In genomic region chr22:25508161-25508560, GRCh38 we compare ENCODE assay signal across 24 cellular contexts.
"Had no signal": no experiment of that assay in that cellular context is flagged by ENCODE, and none has a peak within 500 bp of the region (broad histone marks: within the 10 kb centered on the region; RNA-seq: fewer than 3 reads in every experiment).

No MANE protein-coding gene starts in this region.

- ATAC-seq: naive thymus-derived CD8-positive, alpha-beta T cell; pancreas; right cardiac atrium; sciatic nerve; stimulated activated effector memory CD8-positive, alpha-beta T cell treated with anti-CD3 and anti-CD28 coated beads, Interleukin-12 subunit alpha, Interleukin-12 subunit beta, amount 100 ng/mL, for 72 hours; upper lobe of right lung had no signal

- H3K36me3 Mint-ChIP-seq: stimulated activated effector memory CD8-positive, alpha-beta T cell treated with anti-CD3 and anti-CD28 coated beads, Interleukin-12 subunit alpha, Interleukin-12 subunit beta, amount 100 ng/mL, for 72 hours had no signal

- H3K79me2 ChIP-seq: hepatocyte had no signal

- H3K27me3 ChIP-seq: hepatocyte, pancreas, suprapubic skin, tibial artery, upper lobe of right lung had no signal

- H3K4me1 ChIP-seq: left ventricle myocardium inferior, pancreas, prostate gland, suprapubic skin, tibial artery, upper lobe of right lung had no signal

- H3K27ac ChIP-seq: hepatocyte, left ventricle myocardium inferior, pancreas, prostate gland, skin epidermis, suprapubic skin, thoracic aorta, tibial artery, upper lobe of right lung had no signal

- H2AFZ ChIP-seq: hepatocyte had no signal

- H3K4me3 Mint-ChIP-seq: naive thymus-derived CD8-positive, alpha-beta T cell; nephron; neural crest cell; stimulated activated effector memory CD8-positive, alpha-beta T cell treated with anti-CD3 and anti-CD28 coated beads, Interleukin-12 subunit alpha, Interleukin-12 subunit beta, amount 100 ng/mL, for 72 hours; stimulated activated naive CD8-positive, alpha-beta T cell treated with anti-CD3 and anti-CD28 coated beads, Interleukin-15, Interleukin-2, amounts not matched to agents 100 ng/mL and 50 ng/mL, for 24 hours had no signal

- H3K4me1 Mint-ChIP-seq: naive thymus-derived CD8-positive, alpha-beta T cell; neural crest cell; stimulated activated effector memory CD8-positive, alpha-beta T cell treated with anti-CD3 and anti-CD28 coated beads, Interleukin-12 subunit alpha, Interleukin-12 subunit beta, amount 100 ng/mL, for 72 hours had no signal

- DNase-seq: islet precursor cell; left ventricle myocardium inferior; midbrain; naive thymus-derived CD8-positive, alpha-beta T cell; nucleus accumbens; pancreas; posterior cingulate gyrus; retina; right cardiac atrium; stimulated activated CD4-positive, alpha-beta T cell treated with anti-CD3 and anti-CD28 coated beads, Interleukin-4, amount 100 ng/mL, for 24 hours; stimulated activated naive CD4-positive, alpha-beta T cell; tibial artery; upper lobe of right lung had no signal

- H3K9me3 Mint-ChIP-seq: naive thymus-derived CD8-positive, alpha-beta T cell; nephron; neural crest cell; stimulated activated effector memory CD8-positive, alpha-beta T cell treated with anti-CD3 and anti-CD28 coated beads, Interleukin-12 subunit alpha, Interleukin-12 subunit beta, amount 100 ng/mL, for 72 hours; stimulated activated naive CD8-positive, alpha-beta T cell treated with anti-CD3 and anti-CD28 coated beads, Interleukin-15, Interleukin-2, amounts not matched to agents 100 ng/mL and 50 ng/mL, for 24 hours had no signal

- H3K27me3 Mint-ChIP-seq: naive thymus-derived CD8-positive, alpha-beta T cell; stimulated activated naive CD8-positive, alpha-beta T cell treated with anti-CD3 and anti-CD28 coated beads, Interleukin-15, Interleukin-2, amounts not matched to agents 100 ng/mL and 50 ng/mL, for 24 hours had no signal

- H3K4me3 ChIP-seq: hepatocyte, left ventricle myocardium inferior, lung, pancreas, prostate gland, skin epidermis, suprapubic skin, thoracic aorta, tibial artery, upper lobe of right lung had no signal

- H3K4me2 ChIP-seq: hepatocyte had no signal

- H3K9me3 ChIP-seq: left ventricle myocardium inferior, pancreas, prostate gland, suprapubic skin, thoracic aorta, tibial artery, upper lobe of right lung had no signal

- H3K27ac Mint-ChIP-seq: stimulated activated effector memory CD8-positive, alpha-beta T cell treated with anti-CD3 and anti-CD28 coated beads, Interleukin-12 subunit alpha, Interleukin-12 subunit beta, amount 100 ng/mL, for 72 hours; stimulated activated naive CD8-positive, alpha-beta T cell treated with anti-CD3 and anti-CD28 coated beads, Interleukin-15, Interleukin-2, amounts not matched to agents 100 ng/mL and 50 ng/mL, for 24 hours had no signal

- H3K36me3 ChIP-seq: pancreas, prostate gland, suprapubic skin, thoracic aorta, upper lobe of right lung had no signal
